In genomic region chr17:68205251-68205807, GRCh38 we compare ENCODE assay signal across 1 cellular context.
TF ChIP-seq lines count a peak whose summit lies in the region.

No MANE protein-coding gene starts in this region.

TF ChIP-seq in HepG2, 621 proteins besides CTCF, POLR2A, EP300 and RAD21 (continued from another document and continues in another):
- TF ChIP-seq ZBTB1 (CRISPR knock-in tag; IDR thresholded peaks at IDR 0.05; ENCODE audit: borderline replicate concordance) (no peak), TAF15 (IDR thresholded peaks at IDR 0.05; ENCODE audit: low read depth, low read length, poor library complexity, severe bottlenecking) (peak; percentile 73), MEIS1 (CRISPR knock-in tag; IDR thresholded peaks at IDR 0.05; ENCODE audit: borderline replicate concordance) (no peak; the same call in 1 of the 2 replicates), STAT5B (CRISPR knock-in tag; IDR thresholded peaks at IDR 0.05) (0 out of 2 replicates have a peak, but pooled peaks have one; percentile 77), NR3C1 (CRISPR knock-in tag; IDR thresholded peaks at IDR 0.05) (no peak), TBX2 (CRISPR knock-in tag; IDR thresholded peaks at IDR 0.05; ENCODE audit: borderline replicate concordance) (peak; percentile 59), ZNF710 (CRISPR knock-in tag; IDR thresholded peaks at IDR 0.05; ENCODE audit: borderline replicate concordance) (peak; percentile 49; the same call in 1 of the 2 replicates), SMYD3 (CRISPR knock-in tag; IDR thresholded peaks at IDR 0.05) (no peak), ZNF468 (CRISPR knock-in tag; IDR thresholded peaks at IDR 0.05) (0 out of 2 replicates have a peak, but pooled peaks have one; percentile 17), ZFP90 (CRISPR knock-in tag; IDR thresholded peaks at IDR 0.05; ENCODE audit: borderline replicate concordance) (no peak; the same call in 1 of the 2 replicates), ZNF263 (CRISPR knock-in tag; IDR thresholded peaks at IDR 0.05) (peak; percentile 77), SMARCC2 (IDR thresholded peaks at IDR 0.05) (no peak), HHEX (CRISPR knock-in tag; IDR thresholded peaks at IDR 0.05) (no peak), POLR2G (IDR thresholded peaks at IDR 0.05; ENCODE audit: low read depth, low read length) (peak; percentile 83), BRCA1 (CRISPR knock-in tag; IDR thresholded peaks at IDR 0.05) (no peak), NCOA2 (CRISPR knock-in tag; IDR thresholded peaks at IDR 0.05) (peak; percentile 35; the same call in 1 of the 2 replicates), ZNF776 (CRISPR knock-in tag; IDR thresholded peaks at IDR 0.05) (no peak; the same call in 1 of the 2 replicates), ZSCAN30 (CRISPR knock-in tag; IDR thresholded peaks at IDR 0.05) (no peak), KLF12 (CRISPR knock-in tag; IDR thresholded peaks at IDR 0.05; ENCODE audit: borderline replicate concordance) (peak; percentile 80), MIER3 (CRISPR knock-in tag; IDR thresholded peaks at IDR 0.05; ENCODE audit: borderline replicate concordance) (peak; percentile 81; the same call in 1 of the 2 replicates), MNT (IDR thresholded peaks at IDR 0.05) (no peak), EZH2 (conservative IDR thresholded peaks at IDR 0.05; ENCODE audit: low read depth, low read length) (no peak), MLX (CRISPR knock-in tag; IDR thresholded peaks at IDR 0.05) (peak; percentile 80; the same call in 1 of the 2 replicates), ZNF749 (CRISPR knock-in tag; IDR thresholded peaks at IDR 0.05; ENCODE audit: borderline replicate concordance) (peak; percentile 36; the same call in 1 of the 2 replicates), ZNF839 (CRISPR knock-in tag; IDR thresholded peaks at IDR 0.05; ENCODE audit: borderline replicate concordance) (no peak), ADNP (CRISPR knock-in tag; IDR thresholded peaks at IDR 0.05) (peak; percentile 89; the same call in 1 of the 2 replicates), NR2F1 (CRISPR knock-in tag; IDR thresholded peaks at IDR 0.05) (no peak), PTBP1 (IDR thresholded peaks at IDR 0.05; ENCODE audit: low read depth, low read length, poor library complexity, severe bottlenecking) (no peak), NFE2 (CRISPR knock-in tag; IDR thresholded peaks at IDR 0.05) (no peak), ZFP36L2 (CRISPR knock-in tag; IDR thresholded peaks at IDR 0.05) (0 out of 2 replicates have a peak, but pooled peaks have one; percentile 69), ZNF460 (CRISPR knock-in tag; IDR thresholded peaks at IDR 0.05; ENCODE audit: borderline replicate concordance) (no peak), SMAD1 (CRISPR knock-in tag; IDR thresholded peaks at IDR 0.05; ENCODE audit: borderline replicate concordance, low read depth) (peak; percentile 44; the same call in 1 of the 2 replicates), CC2D1A (CRISPR knock-in tag; IDR thresholded peaks at IDR 0.05) (no peak), MAF1 (CRISPR knock-in tag; IDR thresholded peaks at IDR 0.05; ENCODE audit: borderline replicate concordance) (peak; percentile 80; the same call in 1 of the 2 replicates), ZNF260 (CRISPR knock-in tag; IDR thresholded peaks at IDR 0.05; ENCODE audit: borderline replicate concordance, low read depth) (no peak), ZNF768 (CRISPR knock-in tag; IDR thresholded peaks at IDR 0.05) (peak; percentile 77; the same call in 1 of the 2 replicates)
- TF ChIP-seq, protein P1, sequence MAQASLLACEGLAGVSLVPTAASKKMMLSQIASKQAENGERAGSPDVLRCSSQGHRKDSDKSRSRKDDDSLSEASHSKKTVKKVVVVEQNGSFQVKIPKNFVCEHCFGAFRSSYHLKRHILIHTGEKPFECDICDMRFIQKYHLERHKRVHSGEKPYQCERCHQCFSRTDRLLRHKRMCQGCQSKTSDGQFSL (CRISPR knock-in tag; IDR thresholded peaks at IDR 0.05) = peak; percentile 80
- TF ChIP-seq, protein P2, sequence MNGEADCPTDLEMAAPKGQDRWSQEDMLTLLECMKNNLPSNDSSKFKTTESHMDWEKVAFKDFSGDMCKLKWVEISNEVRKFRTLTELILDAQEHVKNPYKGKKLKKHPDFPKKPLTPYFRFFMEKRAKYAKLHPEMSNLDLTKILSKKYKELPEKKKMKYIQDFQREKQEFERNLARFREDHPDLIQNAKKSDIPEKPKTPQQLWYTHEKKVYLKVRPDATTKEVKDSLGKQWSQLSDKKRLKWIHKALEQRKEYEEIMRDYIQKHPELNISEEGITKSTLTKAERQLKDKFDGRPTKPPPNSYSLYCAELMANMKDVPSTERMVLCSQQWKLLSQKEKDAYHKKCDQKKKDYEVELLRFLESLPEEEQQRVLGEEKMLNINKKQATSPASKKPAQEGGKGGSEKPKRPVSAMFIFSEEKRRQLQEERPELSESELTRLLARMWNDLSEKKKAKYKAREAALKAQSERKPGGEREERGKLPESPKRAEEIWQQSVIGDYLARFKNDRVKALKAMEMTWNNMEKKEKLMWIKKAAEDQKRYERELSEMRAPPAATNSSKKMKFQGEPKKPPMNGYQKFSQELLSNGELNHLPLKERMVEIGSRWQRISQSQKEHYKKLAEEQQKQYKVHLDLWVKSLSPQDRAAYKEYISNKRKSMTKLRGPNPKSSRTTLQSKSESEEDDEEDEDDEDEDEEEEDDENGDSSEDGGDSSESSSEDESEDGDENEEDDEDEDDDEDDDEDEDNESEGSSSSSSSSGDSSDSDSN (CRISPR knock-in tag; IDR thresholded peaks at IDR 0.05) = peak; percentile 96
- TF ChIP-seq, protein P3, sequence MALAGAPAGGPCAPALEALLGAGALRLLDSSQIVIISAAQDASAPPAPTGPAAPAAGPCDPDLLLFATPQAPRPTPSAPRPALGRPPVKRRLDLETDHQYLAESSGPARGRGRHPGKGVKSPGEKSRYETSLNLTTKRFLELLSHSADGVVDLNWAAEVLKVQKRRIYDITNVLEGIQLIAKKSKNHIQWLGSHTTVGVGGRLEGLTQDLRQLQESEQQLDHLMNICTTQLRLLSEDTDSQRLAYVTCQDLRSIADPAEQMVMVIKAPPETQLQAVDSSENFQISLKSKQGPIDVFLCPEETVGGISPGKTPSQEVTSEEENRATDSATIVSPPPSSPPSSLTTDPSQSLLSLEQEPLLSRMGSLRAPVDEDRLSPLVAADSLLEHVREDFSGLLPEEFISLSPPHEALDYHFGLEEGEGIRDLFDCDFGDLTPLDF (CRISPR knock-in tag; IDR thresholded peaks at IDR 0.05) = no peak
- TF ChIP-seq, protein P4, sequence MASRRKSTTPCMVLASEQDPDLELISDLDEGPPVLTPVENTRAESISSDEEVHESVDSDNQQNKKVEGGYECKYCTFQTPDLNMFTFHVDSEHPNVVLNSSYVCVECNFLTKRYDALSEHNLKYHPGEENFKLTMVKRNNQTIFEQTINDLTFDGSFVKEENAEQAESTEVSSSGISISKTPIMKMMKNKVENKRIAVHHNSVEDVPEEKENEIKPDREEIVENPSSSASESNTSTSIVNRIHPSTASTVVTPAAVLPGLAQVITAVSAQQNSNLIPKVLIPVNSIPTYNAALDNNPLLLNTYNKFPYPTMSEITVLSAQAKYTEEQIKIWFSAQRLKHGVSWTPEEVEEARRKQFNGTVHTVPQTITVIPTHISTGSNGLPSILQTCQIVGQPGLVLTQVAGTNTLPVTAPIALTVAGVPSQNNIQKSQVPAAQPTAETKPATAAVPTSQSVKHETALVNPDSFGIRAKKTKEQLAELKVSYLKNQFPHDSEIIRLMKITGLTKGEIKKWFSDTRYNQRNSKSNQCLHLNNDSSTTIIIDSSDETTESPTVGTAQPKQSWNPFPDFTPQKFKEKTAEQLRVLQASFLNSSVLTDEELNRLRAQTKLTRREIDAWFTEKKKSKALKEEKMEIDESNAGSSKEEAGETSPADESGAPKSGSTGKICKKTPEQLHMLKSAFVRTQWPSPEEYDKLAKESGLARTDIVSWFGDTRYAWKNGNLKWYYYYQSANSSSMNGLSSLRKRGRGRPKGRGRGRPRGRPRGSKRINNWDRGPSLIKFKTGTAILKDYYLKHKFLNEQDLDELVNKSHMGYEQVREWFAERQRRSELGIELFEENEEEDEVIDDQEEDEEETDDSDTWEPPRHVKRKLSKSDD (CRISPR knock-in tag; IDR thresholded peaks at IDR 0.05; ENCODE audit: low read depth) = peak; percentile 66; the same call in 1 of the 2 replicates
- TF ChIP-seq, protein P5, sequence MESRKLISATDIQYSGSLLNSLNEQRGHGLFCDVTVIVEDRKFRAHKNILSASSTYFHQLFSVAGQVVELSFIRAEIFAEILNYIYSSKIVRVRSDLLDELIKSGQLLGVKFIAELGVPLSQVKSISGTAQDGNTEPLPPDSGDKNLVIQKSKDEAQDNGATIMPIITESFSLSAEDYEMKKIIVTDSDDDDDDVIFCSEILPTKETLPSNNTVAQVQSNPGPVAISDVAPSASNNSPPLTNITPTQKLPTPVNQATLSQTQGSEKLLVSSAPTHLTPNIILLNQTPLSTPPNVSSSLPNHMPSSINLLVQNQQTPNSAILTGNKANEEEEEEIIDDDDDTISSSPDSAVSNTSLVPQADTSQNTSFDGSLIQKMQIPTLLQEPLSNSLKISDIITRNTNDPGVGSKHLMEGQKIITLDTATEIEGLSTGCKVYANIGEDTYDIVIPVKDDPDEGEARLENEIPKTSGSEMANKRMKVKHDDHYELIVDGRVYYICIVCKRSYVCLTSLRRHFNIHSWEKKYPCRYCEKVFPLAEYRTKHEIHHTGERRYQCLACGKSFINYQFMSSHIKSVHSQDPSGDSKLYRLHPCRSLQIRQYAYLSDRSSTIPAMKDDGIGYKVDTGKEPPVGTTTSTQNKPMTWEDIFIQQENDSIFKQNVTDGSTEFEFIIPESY (CRISPR knock-in tag; IDR thresholded peaks at IDR 0.05) = peak; percentile 69
- TF ChIP-seq, protein P6, sequence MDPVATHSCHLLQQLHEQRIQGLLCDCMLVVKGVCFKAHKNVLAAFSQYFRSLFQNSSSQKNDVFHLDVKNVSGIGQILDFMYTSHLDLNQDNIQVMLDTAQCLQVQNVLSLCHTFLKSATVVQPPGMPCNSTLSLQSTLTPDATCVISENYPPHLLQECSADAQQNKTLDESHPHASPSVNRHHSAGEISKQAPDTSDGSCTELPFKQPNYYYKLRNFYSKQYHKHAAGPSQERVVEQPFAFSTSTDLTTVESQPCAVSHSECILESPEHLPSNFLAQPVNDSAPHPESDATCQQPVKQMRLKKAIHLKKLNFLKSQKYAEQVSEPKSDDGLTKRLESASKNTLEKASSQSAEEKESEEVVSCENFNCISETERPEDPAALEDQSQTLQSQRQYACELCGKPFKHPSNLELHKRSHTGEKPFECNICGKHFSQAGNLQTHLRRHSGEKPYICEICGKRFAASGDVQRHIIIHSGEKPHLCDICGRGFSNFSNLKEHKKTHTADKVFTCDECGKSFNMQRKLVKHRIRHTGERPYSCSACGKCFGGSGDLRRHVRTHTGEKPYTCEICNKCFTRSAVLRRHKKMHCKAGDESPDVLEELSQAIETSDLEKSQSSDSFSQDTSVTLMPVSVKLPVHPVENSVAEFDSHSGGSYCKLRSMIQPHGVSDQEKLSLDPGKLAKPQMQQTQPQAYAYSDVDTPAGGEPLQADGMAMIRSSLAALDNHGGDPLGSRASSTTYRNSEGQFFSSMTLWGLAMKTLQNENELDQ (CRISPR knock-in tag; IDR thresholded peaks at IDR 0.05; ENCODE audit: borderline replicate concordance) = peak; percentile 87; the same call in 1 of the 2 replicates
- TF ChIP-seq, protein P7, sequence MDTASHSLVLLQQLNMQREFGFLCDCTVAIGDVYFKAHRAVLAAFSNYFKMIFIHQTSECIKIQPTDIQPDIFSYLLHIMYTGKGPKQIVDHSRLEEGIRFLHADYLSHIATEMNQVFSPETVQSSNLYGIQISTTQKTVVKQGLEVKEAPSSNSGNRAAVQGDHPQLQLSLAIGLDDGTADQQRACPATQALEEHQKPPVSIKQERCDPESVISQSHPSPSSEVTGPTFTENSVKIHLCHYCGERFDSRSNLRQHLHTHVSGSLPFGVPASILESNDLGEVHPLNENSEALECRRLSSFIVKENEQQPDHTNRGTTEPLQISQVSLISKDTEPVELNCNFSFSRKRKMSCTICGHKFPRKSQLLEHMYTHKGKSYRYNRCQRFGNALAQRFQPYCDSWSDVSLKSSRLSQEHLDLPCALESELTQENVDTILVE (CRISPR knock-in tag; IDR thresholded peaks at IDR 0.05) = 0 out of 2 replicates have a peak, but pooled peaks have one; percentile 36
- TF ChIP-seq, protein P8, sequence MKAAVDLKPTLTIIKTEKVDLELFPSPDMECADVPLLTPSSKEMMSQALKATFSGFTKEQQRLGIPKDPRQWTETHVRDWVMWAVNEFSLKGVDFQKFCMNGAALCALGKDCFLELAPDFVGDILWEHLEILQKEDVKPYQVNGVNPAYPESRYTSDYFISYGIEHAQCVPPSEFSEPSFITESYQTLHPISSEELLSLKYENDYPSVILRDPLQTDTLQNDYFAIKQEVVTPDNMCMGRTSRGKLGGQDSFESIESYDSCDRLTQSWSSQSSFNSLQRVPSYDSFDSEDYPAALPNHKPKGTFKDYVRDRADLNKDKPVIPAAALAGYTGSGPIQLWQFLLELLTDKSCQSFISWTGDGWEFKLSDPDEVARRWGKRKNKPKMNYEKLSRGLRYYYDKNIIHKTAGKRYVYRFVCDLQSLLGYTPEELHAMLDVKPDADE (CRISPR knock-in tag; IDR thresholded peaks at IDR 0.05) = no peak
